2 cellular contexts compared by ENCODE assay signal in genomic region chr3:159731254-159731653, GRCh38.
TF ChIP-seq lines count a peak whose summit lies in the region.

No MANE protein-coding gene starts in this region.

TF ChIP-seq in IMR-90, 13 proteins besides CTCF, POLR2A, EP300 and RAD21:
- TF ChIP-seq, protein P1, sequence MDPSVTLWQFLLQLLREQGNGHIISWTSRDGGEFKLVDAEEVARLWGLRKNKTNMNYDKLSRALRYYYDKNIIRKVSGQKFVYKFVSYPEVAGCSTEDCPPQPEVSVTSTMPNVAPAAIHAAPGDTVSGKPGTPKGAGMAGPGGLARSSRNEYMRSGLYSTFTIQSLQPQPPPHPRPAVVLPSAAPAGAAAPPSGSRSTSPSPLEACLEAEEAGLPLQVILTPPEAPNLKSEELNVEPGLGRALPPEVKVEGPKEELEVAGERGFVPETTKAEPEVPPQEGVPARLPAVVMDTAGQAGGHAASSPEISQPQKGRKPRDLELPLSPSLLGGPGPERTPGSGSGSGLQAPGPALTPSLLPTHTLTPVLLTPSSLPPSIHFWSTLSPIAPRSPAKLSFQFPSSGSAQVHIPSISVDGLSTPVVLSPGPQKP (IDR thresholded peaks at IDR 0.05; ENCODE audit: borderline replicate concordance, low read depth, low read length): no peak
- TF ChIP-seq MXI1 (IDR thresholded peaks at IDR 0.05; ENCODE audit: borderline replicate concordance, low read depth, low read length) (no peak), CHD1 (IDR thresholded peaks at IDR 0.05; ENCODE audit: low read depth, low read length) (no peak)

TF ChIP-seq in K562, 482 proteins besides CTCF, POLR2A, EP300 and RAD21:
- no peak for TF ChIP-seq ZC3H8 (IDR thresholded peaks at IDR 0.05)
- TF ChIP-seq ZNF586 (CRISPR knock-in tag; conservative IDR thresholded peaks at IDR 0.05): no peak
- TF ChIP-seq ZBTB17 (CRISPR knock-in tag; IDR thresholded peaks at IDR 0.05): no peak
- no peak for TF ChIP-seq SREBF1 (IDR thresholded peaks at IDR 0.05; ENCODE audit: borderline replicate concordance, low read depth, low read length)
- no peak for TF ChIP-seq TCF7L2 (IDR thresholded peaks at IDR 0.05; ENCODE audit: low read depth, low read length)
- TF ChIP-seq, protein P2, sequence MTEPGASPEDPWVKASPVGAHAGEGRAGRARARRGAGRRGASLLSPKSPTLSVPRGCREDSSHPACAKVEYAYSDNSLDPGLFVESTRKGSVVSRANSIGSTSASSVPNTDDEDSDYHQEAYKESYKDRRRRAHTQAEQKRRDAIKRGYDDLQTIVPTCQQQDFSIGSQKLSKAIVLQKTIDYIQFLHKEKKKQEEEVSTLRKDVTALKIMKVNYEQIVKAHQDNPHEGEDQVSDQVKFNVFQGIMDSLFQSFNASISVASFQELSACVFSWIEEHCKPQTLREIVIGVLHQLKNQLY (CRISPR knock-in tag; conservative IDR thresholded peaks at IDR 0.05): no peak
- TF ChIP-seq ZNF695 (CRISPR knock-in tag; IDR thresholded peaks at IDR 0.05): no peak
- no peak for TF ChIP-seq IRF1 (CRISPR knock-in tag; IDR thresholded peaks at IDR 0.05; ENCODE audit: borderline replicate concordance)
- TF ChIP-seq MXI1 (IDR thresholded peaks at IDR 0.05; ENCODE audit: low read depth, low read length): no peak
- no peak for TF ChIP-seq NCOA6 (IDR thresholded peaks at IDR 0.05)
- TF ChIP-seq, protein P3, sequence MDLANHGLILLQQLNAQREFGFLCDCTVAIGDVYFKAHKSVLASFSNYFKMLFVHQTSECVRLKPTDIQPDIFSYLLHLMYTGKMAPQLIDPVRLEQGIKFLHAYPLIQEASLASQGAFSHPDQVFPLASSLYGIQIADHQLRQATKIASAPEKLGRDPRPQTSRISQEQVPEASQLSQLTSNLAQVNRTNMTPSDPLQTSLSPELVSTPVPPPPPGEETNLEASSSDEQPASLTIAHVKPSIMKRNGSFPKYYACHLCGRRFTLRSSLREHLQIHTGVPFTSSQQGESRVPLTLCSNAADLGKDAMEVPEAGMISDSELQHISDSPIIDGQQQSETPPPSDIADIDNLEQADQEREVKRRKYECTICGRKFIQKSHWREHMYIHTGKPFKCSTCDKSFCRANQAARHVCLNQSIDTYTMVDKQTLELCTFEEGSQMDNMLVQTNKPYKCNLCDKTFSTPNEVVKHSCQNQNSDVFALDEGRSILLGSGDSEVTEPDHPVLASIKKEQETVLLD (IDR thresholded peaks at IDR 0.05): no peak
